ENCODE assay signal across 28 cellular contexts in the genomic region with DNA sequence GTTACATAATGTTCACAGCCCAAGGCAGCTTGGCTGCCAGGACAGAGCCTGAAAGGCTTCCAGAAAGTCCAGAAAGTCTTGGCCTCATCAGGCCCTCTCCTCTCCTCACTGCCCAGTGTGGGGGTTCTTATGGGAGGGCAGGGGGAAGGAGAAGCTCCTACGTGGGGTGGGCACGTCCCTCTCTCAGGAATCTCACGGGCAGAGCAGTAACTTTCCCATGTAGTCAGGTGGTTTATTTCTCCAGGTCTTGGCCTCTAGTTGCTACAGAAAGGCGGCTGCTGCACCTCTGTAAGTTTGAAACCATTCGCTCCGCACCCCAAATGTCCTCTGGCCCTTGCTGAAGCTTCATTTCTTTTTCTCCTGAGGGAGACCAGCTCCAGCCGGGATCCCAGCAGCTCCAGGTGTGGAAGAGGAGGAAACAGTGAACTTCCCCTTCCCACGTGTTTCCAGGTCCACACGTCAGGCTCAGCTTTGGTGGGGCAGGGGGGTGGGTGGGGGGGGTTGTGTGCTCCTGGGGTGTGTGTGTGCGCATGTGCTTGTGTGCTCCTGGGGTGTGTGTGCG.
"Had no signal": no experiment of that assay in that cellular context is flagged by ENCODE, and none has a peak within 500 bp of the region (broad histone marks: within the 10 kb centered on the region; RNA-seq: fewer than 3 reads in every experiment).

No MANE protein-coding gene starts in this region.

- ATAC-seq: heart right ventricle; stimulated activated naive B cell treated with anti-CD40 and anti-IgM and Interleukin-4, amounts not matched to agents 10 μg/mL and 1 μg/mL and 100 μg/mL, for 72 hours; T-cell had no signal

- H3K27me3 ChIP-seq: ascending aorta, ovary, thyroid gland, upper lobe of left lung had no signal

- H3K9me3 ChIP-seq: ascending aorta, esophagus squamous epithelium, heart right ventricle, left ventricle myocardium inferior, neutrophil, ovary, prostate gland, sigmoid colon, stomach, thyroid gland, upper lobe of left lung had no signal

- H3K4me1 ChIP-seq: ascending aorta, esophagus squamous epithelium, heart right ventricle, left ventricle myocardium inferior, sigmoid colon, stomach, thyroid gland, upper lobe of left lung had no signal

- DNase-seq: activated CD4-positive, alpha-beta T cell treated with anti-CD3 and anti-CD28 coated beads for 4 hours; activated CD4-positive, alpha-beta T cell treated with anti-CD3 and anti-CD28 coated beads, Interleukin-2, amount 50 U/mL, for 4 hours; activated effector memory CD4-positive, alpha-beta T cell treated with anti-CD3 and anti-CD28 coated beads, Interleukin-2, amount 50 U/mL, for 16 hours; activated naive CD4-positive, alpha-beta T cell treated with anti-CD3 and anti-CD28 coated beads for 36 hours; activated naive CD8-positive, alpha-beta T cell treated with anti-CD3 and anti-CD28 coated beads, Interleukin-2, amount 10 ng/mL, durations not matched to agents 7 days and 5 days; activated T-cell treated with anti-CD3 and anti-CD28 coated beads for 4 hours; cortex of kidney; esophagus squamous epithelium; foreskin melanocyte; heart right ventricle; left ventricle myocardium inferior; mesendoderm; ovary; retina; sigmoid colon; small intestine; stimulated activated CD4-positive, alpha-beta T cell treated with anti-CD3 and anti-CD28 coated beads, Interleukin-1b, Interleukin-23, amount 100 ng/mL, for 48 hours; stimulated activated CD4-positive, alpha-beta T cell treated with anti-CD3 and anti-CD28 coated beads, Interleukin-4, amount 100 ng/mL, for 4 hours; stimulated activated naive B cell treated with anti-CD40 and anti-IgM and Interleukin-4, amounts not matched to agents 10 μg/mL and 1 μg/mL and 100 μg/mL, for 72 hours; T-cell; thyroid gland; upper lobe of left lung had no signal

- H3K36me3 ChIP-seq: ascending aorta, cardiac muscle cell, esophagus squamous epithelium, heart right ventricle, left ventricle myocardium inferior, neutrophil, ovary, prostate gland, sigmoid colon, stomach, thyroid gland, upper lobe of left lung had no signal

- H3K4me3 ChIP-seq: ascending aorta, cardiac muscle cell, esophagus squamous epithelium, heart right ventricle, left ventricle myocardium inferior, lung, ovary, prostate gland, sigmoid colon, stomach, thyroid gland, upper lobe of left lung had no signal

- H3K27ac ChIP-seq: ascending aorta, cardiac muscle cell, esophagus squamous epithelium, heart right ventricle, left ventricle myocardium inferior, neutrophil, ovary, prostate gland, sigmoid colon, stomach, thyroid gland, upper lobe of left lung had no signal
